ENCODE assay signal across 11 cellular contexts in genomic region chr15:96336643-96337353, GRCh38. TPM values are rescaled to one million over a fixed set of nuclear protein-coding genes. Genes with fewer than 3 reads are reported as not detected.
DNase-seq lines count a peak whose midpoint lies in the region; ATAC-seq and TF ChIP-seq lines count a peak whose summit lies in the region.
"Had no signal": no experiment of that assay in that cellular context is flagged by ENCODE, and none has a peak within 500 bp of the region (broad histone marks: within the 10 kb centered on the region; RNA-seq: fewer than 3 reads in every experiment).

No MANE protein-coding gene starts in this region.

- TF ChIP-seq RAD21 in liver (IDR thresholded peaks at IDR 0.05): no peak

- H3K4me3 ChIP-seq in brain microvascular endothelial cell (ENCODE audit: low read depth, low read length) (peak overlapping the region; percentile 79), liver (ENCODE audit: low read depth in 1 of 3, low read length in 3 of 3) (peak overlapping the region; percentile 46 to 92 (median 74)), thoracic aorta (peak overlapping the region; percentile 74)

- peak overlapping the region; percentile 50 to 91 for H3K9ac ChIP-seq in liver (ENCODE audit: low read depth in 1 of 2, low read length in 2 of 2)

- ATAC-seq in thoracic aorta (ENCODE audit: insufficient number of reproducible peaks, low FRiP score, low read depth) (no peak), GM21737 (IDR thresholded peaks at IDR 0.05; ENCODE audit: unreplicated experiment) (no peak)

- H3K36me3 ChIP-seq in brain microvascular endothelial cell (replicated peaks) (peaks cover 79% of the 10 kb centered on the region), liver (ENCODE audit: control insufficient read depth in 4 of 4, insufficient read depth in 3 of 4, low read depth in 1 of 4, low read length in 3 of 4) (peaks cover 0 to 5% (median 0%) of the 10 kb centered on the region in 4 donors), thoracic aorta (peaks cover 6% of the 10 kb centered on the region)

- TF ChIP-seq CTCF in brain microvascular endothelial cell (IDR thresholded peaks at IDR 0.05; ENCODE audit: low read depth, low read length, missing control alignments): no peak
- no peak for TF ChIP-seq CTCF in liver (IDR thresholded peaks at IDR 0.05; ENCODE audit: low read depth, low read length, missing input control)
- TF ChIP-seq CTCF in thoracic aorta (IDR thresholded peaks at IDR 0.05): no peak

- DNase-seq in NCI-H2107 treated with DMSO at 0.1 percent for 48 hours (lab: John Stamatoyannopoulos, UW; ENCODE audit: unreplicated experiment) (peak; percentile 21), NCI-H2107 (lab: John Stamatoyannopoulos, UW) (no peak), brain microvascular endothelial cell (peak; percentile 19), thoracic aorta (ENCODE audit: low spot score) (no peak), NCI-H1092 (lab: John Stamatoyannopoulos, UW) (no peak), iPS-NIHi11 (ENCODE audit: low spot score) (no peak)
- DNase-seq: activated CD4-positive, alpha-beta memory T cell treated with anti-CD3 and anti-CD28 coated beads for 36 hours; MV-4-11; stimulated activated naive CD4-positive, alpha-beta T cell treated with Interleukin-2 at 50 U/mL for 16 hours had no signal

- H3K4me1 ChIP-seq in liver (ENCODE audit: control insufficient read depth in 4 of 4, insufficient read depth in 4 of 4, low read length in 3 of 4): peaks cover 5 to 36% (median 28%) of the 10 kb centered on the region in 4 donors
- peaks cover 0 to 13% of the 10 kb centered on the region in 2 donors for H3K4me1 ChIP-seq in thoracic aorta (ENCODE audit: control insufficient read depth in 1 of 2, low read depth in 2 of 2)

- WGBS in liver: 2% methylated on average over 9 of the region's 9 CpGs

- H3K27me3 ChIP-seq in brain microvascular endothelial cell (replicated peaks) (no peaks in the 10 kb centered on the region), liver (ENCODE audit: control insufficient read depth in 4 of 4, insufficient read depth in 4 of 4, low read length in 3 of 4) (no peaks in the 10 kb centered on the region), thoracic aorta (replicated peaks; ENCODE audit: insufficient read depth) (no peaks in the 10 kb centered on the region)

- in situ Hi-C loops in brain microvascular endothelial cell (cut with HindIII; ENCODE audit: low pct_ligation_motif_present, low sequenced_read_pairs): loop anchor here (25.0 kb wide), 2 partner anchors 1049 to 1299 kb away; no protein-coding TSS in a partner anchor

- H3K9me3 ChIP-seq in liver (ENCODE audit: control insufficient read depth in 4 of 4, low read length in 3 of 4) (no peaks in the 10 kb centered on the region), thoracic aorta (no peaks in the 10 kb centered on the region)

- H3K27ac ChIP-seq in brain microvascular endothelial cell (peak overlapping the region; percentile 77), liver (ENCODE audit: low read depth in 1 of 2, low read length in 2 of 2) (peak overlapping the region; percentile 90 to 94), thoracic aorta (peak overlapping the region; percentile 94 to 95)

TF ChIP-seq in liver, 16 proteins besides CTCF, POLR2A, EP300 and RAD21:
- TF ChIP-seq FOXA2 (IDR thresholded peaks at IDR 0.05): peak; percentile 11
- TF ChIP-seq HNF4A (conservative IDR thresholded peaks at IDR 0.05): peak in 1 of 2 donors; percentile 8
- TF ChIP-seq TAF1 (conservative IDR thresholded peaks at IDR 0.05): peak; percentile 18
- TF ChIP-seq YY1 (IDR thresholded peaks at IDR 0.05): no peak
- peak in 1 of 2 donors; percentile 49 for TF ChIP-seq RXRA (IDR thresholded peaks at IDR 0.05)
- TF ChIP-seq NR2F2 (IDR thresholded peaks at IDR 0.05): no peak
- peak; percentile 26 for TF ChIP-seq SP1 (IDR thresholded peaks at IDR 0.05)
TF ChIP-seq in liver: peak in this region for 5.

RNA-seq across cellular contexts. Expression of gene NR2F2, which starts 6.3 kb away (rescaled TPM):
- total RNA-seq in liver: 1 to 10 TPM; 5.9 to 6.4 TPM
- polyA plus RNA-seq in liver: 10 to 100 TPM; 12.0 to 22.4 TPM
- total RNA-seq in thoracic aorta: 10 to 100 TPM; 31.8 to 49.8 TPM
- total RNA-seq: activated CD4-positive, alpha-beta memory T cell treated with anti-CD3 and anti-CD28 coated beads for 36 hours had no signal

Comparison
In these comparisons a context has a peak if more than half of its experiments do, and no peak if none do; other contexts are left out.
1. DNase-seq: peak in NCI-H2107 treated with DMSO at 0.1 percent for 48 hours (single experiment) and brain microvascular endothelial cell (single experiment); none in NCI-H2107 (single experiment), thoracic aorta (single experiment), NCI-H1092 (single experiment) and iPS-NIHi11 (single experiment).
2. RNA of gene NR2F2, which starts 6.3 kb away (total RNA-seq): 31.8 to 49.8 TPM in thoracic aorta; 5.9 to 6.4 TPM in liver; every median in the first group is over 4 times any median in the second.
3. Peak in every context shown above with its lines, with median percentiles within 50 percentile points of each other: H3K27ac ChIP-seq and H3K4me3 ChIP-seq.